35 cellular contexts compared by ENCODE assay signal in the genomic region with DNA sequence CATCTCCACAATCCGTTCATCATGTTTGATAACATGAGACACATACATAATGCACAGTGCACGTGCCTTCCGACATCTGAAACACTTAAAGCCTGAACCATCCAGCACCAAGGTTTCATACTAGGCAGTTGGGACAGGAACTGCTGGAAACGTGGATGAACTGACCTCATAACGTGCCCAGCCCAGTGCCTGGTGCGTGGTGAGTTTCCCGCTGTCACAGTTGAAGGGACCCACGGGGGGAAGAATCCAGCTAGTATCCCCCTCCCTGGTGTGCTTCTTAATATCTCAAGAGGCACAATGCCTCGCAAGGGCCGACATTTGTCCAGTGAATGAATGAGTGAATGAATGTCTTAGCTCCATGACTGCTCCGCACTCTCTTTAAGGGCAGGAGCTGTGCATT. TPM values are rescaled to one million over a fixed set of nuclear protein-coding genes. Genes with fewer than 3 reads are reported as not detected.
"Had no signal": no experiment of that assay in that cellular context is flagged by ENCODE, and none has a peak within 500 bp of the region (broad histone marks: within the 10 kb centered on the region; RNA-seq: fewer than 3 reads in every experiment).

No MANE protein-coding gene starts in this region.

- H3K36me3 ChIP-seq: adrenal gland, ascending aorta, brain microvascular endothelial cell, breast epithelium, cardiac muscle cell had no signal

- H3K27ac ChIP-seq: adrenal gland, ascending aorta, body of pancreas, brain microvascular endothelial cell, breast epithelium, cardiac muscle cell had no signal

- ATAC-seq: activated naive CD4-positive, alpha-beta T cell treated with anti-CD3 and anti-CD28 coated beads, Interleukin-2, amount 50 U/mL, for 72 hours; activated naive CD8-positive, alpha-beta T cell treated with anti-CD3 and anti-CD28 coated beads, Interleukin-2, amount 50 U/mL, for 24 hours; activated T-cell treated with anti-CD3 and anti-CD28 coated beads, Interleukin-2, amount 50 U/mL, for 4 hours; activated T-cell treated with anti-CD3 and anti-CD28 coated beads, Interleukin-2, amount 50 U/mL, for 72 hours; activated T-helper 17 cell treated with anti-CD3 and anti-CD28 coated beads, Interleukin-2, amount 50 U/mL, for 72 hours; body of pancreas had no signal

- DNase-seq: activated effector memory CD4-positive, alpha-beta T cell treated with anti-CD3 and anti-CD28 coated beads, Interleukin-2, amount 50 U/mL, for 16 hours; activated effector memory CD4-positive, alpha-beta T cell treated with Interleukin-2 at 50 U/mL for 16 hours; activated gamma-delta T cell; activated gamma-delta T cell treated with Interleukin-2 at 50 U/mL for 16 hours; activated naive CD4-positive, alpha-beta T cell; activated naive CD4-positive, alpha-beta T cell treated with anti-CD3 and anti-CD28 coated beads for 36 hours; activated naive CD4-positive, alpha-beta T cell treated with anti-CD3 and anti-CD28 coated beads, Interleukin-2, amount 10 ng/mL, durations not matched to agents 7 days and 5 days; activated naive CD4-positive, alpha-beta T cell treated with anti-CD3 and anti-CD28 coated beads, Interleukin-2, amount 50 U/mL, for 16 hours; activated naive CD4-positive, alpha-beta T cell treated with Interleukin-2 at 50 U/mL for 16 hours; activated naive CD8-positive, alpha-beta T cell treated with anti-CD3 and anti-CD28 coated beads for 36 hours; activated naive CD8-positive, alpha-beta T cell treated with anti-CD3 and anti-CD28 coated beads, Interleukin-2, amount 10 ng/mL, durations not matched to agents 7 days and 5 days; activated naive CD8-positive, alpha-beta T cell treated with anti-CD3 and anti-CD28 coated beads, Interleukin-2, amount 50 U/mL, for 24 hours; activated T-cell treated with anti-CD3 and anti-CD28 coated beads, Interleukin-2, amount 50 U/mL, for 1 hour; activated T-cell treated with anti-CD3 and anti-CD28 coated beads, Interleukin-2, amount 50 U/mL, for 24 hours; activated T-cell treated with anti-CD3 and anti-CD28 coated beads, Interleukin-2, amount 50 U/mL, for 4 hours; activated T-cell treated with anti-CD3 and anti-CD28 coated beads, Interleukin-2, amount 50 U/mL, for 48 hours; activated T-cell treated with anti-CD3 and anti-CD28 coated beads, Interleukin-2, amount 50 U/mL, for 72 hours; adrenal gland; amniotic stem cell; amygdala; anterior cingulate cortex; aorta; body of pancreas; brain microvascular endothelial cell; caudate nucleus; central memory CD4-positive, alpha-beta T cell; cerebellar nuclear complex had no signal

- FAIRE-seq: astrocyte, bronchial epithelial cell had no signal

- H3K27me3 ChIP-seq: adrenal gland, ascending aorta, body of pancreas, brain microvascular endothelial cell had no signal

- H3K4me3 ChIP-seq: adrenal gland, ascending aorta, body of pancreas, breast epithelium, cardiac muscle cell had no signal

- H3K9me3 ChIP-seq: adrenal gland, ascending aorta, body of pancreas, breast epithelium had no signal

- H3K4me1 ChIP-seq: adrenal gland, ascending aorta, body of pancreas, breast epithelium had no signal

RNA-seq across cellular contexts. Expression of a gene that starts 23.2 kb away (rescaled TPM):
- total RNA-seq: activated T-cell treated with anti-CD3 and anti-CD28 coated beads, Interleukin-2, amount 50 U/mL, for 4 hours; adrenal gland; ascending aorta; bronchial epithelial cell; cerebellum had no signal
- polyA plus RNA-seq: aorta had no signal
